8 cellular contexts compared by ENCODE assay signal in genomic region chr11:43681543-43681942, GRCh38. TPM values are rescaled to one million over a fixed set of nuclear protein-coding genes. Genes with fewer than 3 reads are reported as not detected.
DNase-seq lines count a peak whose midpoint lies in the region; ATAC-seq and TF ChIP-seq lines count a peak whose summit lies in the region.

No MANE protein-coding gene starts in this region.

- TF ChIP-seq CTCF in 22Rv1 (IDR thresholded peaks at IDR 0.05) (no peak), GM12875 (IDR thresholded peaks at IDR 0.05; ENCODE audit: borderline replicate concordance, insufficient read depth, low read depth, low read length) (no peak), esophagus squamous epithelium (IDR thresholded peaks at IDR 0.05) (no peak), prostate gland (IDR thresholded peaks at IDR 0.05) (no peak), lower leg skin (IDR thresholded peaks at IDR 0.05) (no peak)

- DNase-seq in SK-N-MC (ENCODE audit: low read depth, low spot score) (peak; percentile 3), esophagus squamous epithelium (lab: John Stamatoyannopoulos, UW) (no peak), prostate gland (ENCODE audit: low spot score) (no peak), lower leg skin (ENCODE audit: low spot score in 2 of 2) (no peak)

- intact Hi-C loops in esophagus squamous epithelium (cut with DNase I) (no loop called here), prostate gland (cut with DNase I) (loop anchor here (2.0 kb wide), 1 partner anchor 37 kb away; no protein-coding TSS in a partner anchor), lower leg skin (cut with DNase I; ENCODE audit: low total_unique reads) (no loop called here)

- WGBS in esophagus squamous epithelium, 2 donors: 4 to 13% methylated on average over 8 of the region's 8 CpGs
- whole genome bisulfite sequencing in prostate gland: 8% methylated on average over 8 of the region's 8 CpGs
- 6 to 14% methylated on average over 8 of the region's 8 CpGs for WGBS in lower leg skin, 2 donors

- peaks cover 3 to 37% (median 8%) of the 10 kb centered on the region in 3 donors for H3K4me1 ChIP-seq in esophagus squamous epithelium
- no peaks in the 10 kb centered on the region for H3K4me1 ChIP-seq in prostate gland (replicated peaks)

- H3K9me3 ChIP-seq in SK-N-MC (ENCODE audit: low read depth, low read length) (no peaks in the 10 kb centered on the region), esophagus squamous epithelium (no peaks in the 10 kb centered on the region), prostate gland (no peaks in the 10 kb centered on the region)

- H3K4me3 ChIP-seq in GM12875 (ENCODE audit: low read depth, low read length) (peak overlapping the region; percentile 77), SK-N-MC (peak overlapping the region; percentile 79), esophagus squamous epithelium (peak overlapping the region; percentile 67 to 95 (median 84)), prostate gland (peak overlapping the region; percentile 67 to 72), lower leg skin (ENCODE audit: low read depth, poor library complexity, severe bottlenecking) (no peak overlapping the region)

- peaks cover 42% of the 10 kb centered on the region for H3K36me3 ChIP-seq in SK-N-MC (ENCODE audit: insufficient read depth, low read length)
- peaks cover 0 to 8% (median 0%) of the 10 kb centered on the region in 3 donors for H3K36me3 ChIP-seq in esophagus squamous epithelium
- H3K36me3 ChIP-seq in prostate gland: no peaks in the 10 kb centered on the region

- H3K27me3 ChIP-seq in esophagus squamous epithelium (no peaks in the 10 kb centered on the region), prostate gland (replicated peaks; ENCODE audit: insufficient read depth) (no peaks in the 10 kb centered on the region)

- peak overlapping the region; percentile 98 for H3K9ac ChIP-seq in SK-N-MC (ENCODE audit: insufficient read length)

- no peak for ATAC-seq in GM21367 (IDR thresholded peaks at IDR 0.05; ENCODE audit: unreplicated experiment)
- ATAC-seq in GM21381 (IDR thresholded peaks at IDR 0.05; ENCODE audit: unreplicated experiment): no peak

- H3K27ac ChIP-seq in 22Rv1 (peak overlapping the region; percentile 70), SK-N-MC (peak overlapping the region; percentile 92), esophagus squamous epithelium (peak overlapping the region; percentile 90 to 99 (median 96)), prostate gland (peak overlapping the region; percentile 86)

- TF ChIP-seq POLR2A in esophagus squamous epithelium (IDR thresholded peaks at IDR 0.05) (no peak), prostate gland (IDR thresholded peaks at IDR 0.05) (no peak), lower leg skin (IDR thresholded peaks at IDR 0.05) (no peak)

RNA-seq across cellular contexts. Expression of gene HSD17B12, which starts 1.0 kb away (rescaled TPM):
- total RNA-seq in esophagus squamous epithelium (10 to 100 TPM; 26.1 to 83.6 (median 59.1) TPM), prostate gland (100 to 1,000 TPM in 1 of 2 donors, 10 to 100 TPM in 1; 59.9 to 102 TPM), lower leg skin (10 to 100 TPM; 32.0 to 69.7 (median 46.6) TPM)
